17 cellular contexts compared by ENCODE assay signal in the genomic region with DNA sequence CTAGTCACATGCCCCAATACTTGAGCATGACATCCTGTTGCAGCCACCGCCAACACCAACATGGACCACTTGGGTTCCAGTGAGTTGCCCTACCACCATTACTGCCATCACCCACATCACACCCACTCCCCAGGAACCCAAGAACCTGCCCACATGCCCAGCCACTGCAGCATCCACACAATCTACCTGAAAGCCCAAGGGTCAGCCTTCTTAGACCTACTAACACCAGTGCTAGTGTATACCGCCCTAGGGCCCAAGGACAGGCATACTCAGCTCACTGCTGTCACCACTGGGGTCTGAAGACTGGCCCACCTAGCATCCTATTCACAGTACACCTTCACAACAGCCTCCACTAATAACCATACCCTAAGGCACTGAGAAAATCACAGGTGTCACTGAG.
"Had no signal": no experiment of that assay in that cellular context is flagged by ENCODE, and none has a peak within 500 bp of the region (broad histone marks: within the 10 kb centered on the region; RNA-seq: fewer than 3 reads in every experiment).

No MANE protein-coding gene starts in this region.

- ATAC-seq: activated CD4-positive, alpha-beta T cell treated with anti-CD3 and anti-CD28 coated beads for 36 hours; activated naive CD8-positive, alpha-beta T cell treated with anti-CD3 and anti-CD28 coated beads, Interleukin-2, amount 50 U/mL, for 24 hours; heart right ventricle; naive thymus-derived CD8-positive, alpha-beta T cell; WTC11 had no signal

- DNase-seq: activated CD4-positive, alpha-beta T cell treated with anti-CD3 and anti-CD28 coated beads for 36 hours; activated CD4-positive, alpha-beta T cell treated with anti-CD3 and anti-CD28 coated beads, Interleukin-2, amount 50 U/mL, for 4 hours; activated gamma-delta T cell; activated naive CD4-positive, alpha-beta T cell treated with anti-CD3 and anti-CD28 coated beads, Interleukin-2, amount 50 U/mL, for 16 hours; activated naive CD8-positive, alpha-beta T cell treated with anti-CD3 and anti-CD28 coated beads, Interleukin-2, amount 50 U/mL, for 24 hours; cortex of kidney; erythroblast; foreskin fibroblast; heart right ventricle; naive thymus-derived CD8-positive, alpha-beta T cell; nucleus accumbens; right lobe of liver; stimulated activated CD4-positive, alpha-beta T cell treated with anti-CD3 and anti-CD28 coated beads, Interleukin-1b, Interleukin-23, amount 100 ng/mL, for 48 hours; stimulated activated naive CD4-positive, alpha-beta T cell treated with Interleukin-2 at 50 U/mL for 16 hours; T1000 had no signal

- H3K27me3 Mint-ChIP-seq: activated naive CD8-positive, alpha-beta T cell treated with anti-CD3 and anti-CD28 coated beads, Interleukin-2, amount 50 U/mL, for 24 hours had no signal

- H3K4me1 Mint-ChIP-seq: activated CD4-positive, alpha-beta T cell treated with anti-CD3 and anti-CD28 coated beads for 36 hours had no signal

- H3K27ac Mint-ChIP-seq: activated CD4-positive, alpha-beta T cell treated with anti-CD3 and anti-CD28 coated beads for 36 hours; activated naive CD8-positive, alpha-beta T cell treated with anti-CD3 and anti-CD28 coated beads, Interleukin-2, amount 50 U/mL, for 24 hours; activated T-helper 1 cell treated with anti-CD3 and anti-CD28 coated beads, Interleukin-12 subunit alpha, Interleukin-12 subunit beta, Interleukin-2, Interleukin-4 antibody, amounts not matched to agents 30 ng/mL and 10 ng/mL and 1 ng/mL, durations not matched to agents 14 hours and 24 hours and 36 hours; WTC11 had no signal

- H3K4me3 Mint-ChIP-seq: activated CD4-positive, alpha-beta T cell treated with anti-CD3 and anti-CD28 coated beads for 36 hours; activated naive CD8-positive, alpha-beta T cell treated with anti-CD3 and anti-CD28 coated beads, Interleukin-2, amount 50 U/mL, for 24 hours; activated T-helper 1 cell treated with anti-CD3 and anti-CD28 coated beads, Interleukin-12 subunit alpha, Interleukin-12 subunit beta, Interleukin-2, Interleukin-4 antibody, amounts not matched to agents 30 ng/mL and 10 ng/mL and 1 ng/mL, durations not matched to agents 14 hours and 24 hours and 36 hours; naive thymus-derived CD8-positive, alpha-beta T cell; WTC11 had no signal
